9 cellular contexts compared by ENCODE assay signal in the genomic region with DNA sequence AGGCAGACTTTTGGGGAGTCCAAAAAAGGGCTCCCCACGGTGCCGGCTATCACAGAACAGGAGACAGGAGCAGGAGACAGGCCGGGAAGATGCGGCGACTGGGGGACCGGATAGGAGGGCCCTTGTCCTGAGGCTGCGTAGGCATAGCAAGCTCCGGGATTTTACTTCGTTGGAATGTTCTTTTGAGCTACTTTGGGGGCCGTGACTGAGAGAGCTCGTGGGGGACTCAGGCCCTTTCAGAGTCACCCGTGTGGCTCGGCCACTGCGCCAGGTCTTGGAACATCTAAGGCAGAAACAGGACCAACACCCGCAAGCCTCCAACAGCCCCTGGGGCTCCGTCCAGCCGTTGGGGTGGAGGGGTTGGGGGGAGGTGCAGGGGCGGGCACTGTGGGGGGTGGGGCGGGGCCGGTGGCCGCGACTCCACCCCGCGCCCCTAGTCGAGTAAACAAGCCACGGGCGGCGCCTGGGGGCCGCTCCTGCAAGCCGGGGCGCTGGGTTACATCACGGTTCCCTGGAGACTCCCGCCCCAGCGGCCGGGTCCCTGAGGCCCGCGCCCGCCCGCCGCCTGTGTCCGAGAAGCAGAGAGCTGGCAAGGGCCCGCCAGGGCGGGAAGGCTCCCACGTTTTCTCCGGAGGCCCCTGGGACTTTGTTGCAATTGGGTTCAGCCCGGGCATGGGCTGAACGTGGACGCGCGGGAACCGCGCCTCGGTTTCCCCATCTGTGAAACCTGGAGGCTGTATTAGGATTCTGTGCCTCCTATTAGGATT. TPM values are rescaled to one million over a fixed set of nuclear protein-coding genes. Genes with fewer than 3 reads are reported as not detected.
DNase-seq lines count a peak whose midpoint lies in the region; ATAC-seq and TF ChIP-seq lines count a peak whose summit lies in the region.
"Had no signal": no experiment of that assay in that cellular context is flagged by ENCODE, and none has a peak within 500 bp of the region (broad histone marks: within the 10 kb centered on the region; RNA-seq: fewer than 3 reads in every experiment).

No MANE protein-coding gene starts in this region.

- peak; percentile 48 for ATAC-seq in activated CD8-positive, alpha-beta T cell treated with anti-CD3 and anti-CD28 coated beads, Interleukin-2, amount 10 ng/mL, durations not matched to agents 7 days and 5 days

- no peak for DNase-seq in HFFc6
- no peak for DNase-seq in activated CD8-positive, alpha-beta T cell treated with anti-CD3 and anti-CD28 coated beads, Interleukin-2, amount 10 ng/mL, durations not matched to agents 7 days and 5 days
- DNase-seq in iPS-NIHi11 (ENCODE audit: low spot score): peak; percentile 81
- no peak for DNase-seq in smooth muscle cell (lab: John Stamatoyannopoulos, UW; ENCODE audit: unreplicated experiment)
- DNase-seq in NCI-H345 (lab: John Stamatoyannopoulos, UW): no peak
- DNase-seq in COLO829 (ENCODE audit: low spot score): no peak
- no peak for DNase-seq in activated T-cell treated with anti-CD3 and anti-CD28 coated beads, Interleukin-2, amount 50 U/mL, for 48 hours
- no peak for DNase-seq in kidney tubule cell (ENCODE audit: low spot score)
- DNase-seq: OCI-M1 had no signal

- H3K4me3 Mint-ChIP-seq in HFFc6: peak overlapping the region; percentile 65
- no peak overlapping the region for H3K4me3 Mint-ChIP-seq in activated CD8-positive, alpha-beta T cell treated with anti-CD3 and anti-CD28 coated beads, Interleukin-2, amount 10 ng/mL, durations not matched to agents 7 days and 5 days

- no peaks in the 10 kb centered on the region for H3K36me3 Mint-ChIP-seq in HFFc6 (ENCODE audit: low read depth)
- H3K36me3 Mint-ChIP-seq in activated CD8-positive, alpha-beta T cell treated with anti-CD3 and anti-CD28 coated beads, Interleukin-2, amount 10 ng/mL, durations not matched to agents 7 days and 5 days (ENCODE audit: low read depth): no peaks in the 10 kb centered on the region

- no peaks in the 10 kb centered on the region for H4K20me1 ChIP-seq in smooth muscle cell (ENCODE audit: low read depth)

- peak overlapping the region; percentile 28 for H2AFZ ChIP-seq in smooth muscle cell (ENCODE audit: low read depth)

- H3K27me3 Mint-ChIP-seq in HFFc6 (ENCODE audit: insufficient read depth): peaks cover 14% of the 10 kb centered on the region
- peaks cover 40% of the 10 kb centered on the region for H3K27me3 Mint-ChIP-seq in activated CD8-positive, alpha-beta T cell treated with anti-CD3 and anti-CD28 coated beads, Interleukin-2, amount 10 ng/mL, durations not matched to agents 7 days and 5 days (ENCODE audit: low read depth)

- WGBS in smooth muscle cell (ENCODE audit: low lambda C conversion rate): 16% methylated on average over 47 of the region's 53 CpGs

- no peaks in the 10 kb centered on the region for H3K27me3 ChIP-seq in smooth muscle cell (ENCODE audit: low read depth)

- POLR2A ChIA-PET in activated CD8-positive, alpha-beta T cell treated with anti-CD3 and anti-CD28 coated beads, Interleukin-2, amount 10 ng/mL, durations not matched to agents 7 days and 5 days (lab: Charles Lee): no interaction called here

- no peak overlapping the region for H3K9ac ChIP-seq in smooth muscle cell (ENCODE audit: low read depth)

- peak overlapping the region; percentile 41 for H3K4me3 ChIP-seq in smooth muscle cell

- H3K27ac Mint-ChIP-seq in HFFc6: no peak overlapping the region
- H3K27ac Mint-ChIP-seq in activated CD8-positive, alpha-beta T cell treated with anti-CD3 and anti-CD28 coated beads, Interleukin-2, amount 10 ng/mL, durations not matched to agents 7 days and 5 days: no peak overlapping the region

- peaks cover 48% of the 10 kb centered on the region for H3K4me1 ChIP-seq in smooth muscle cell (ENCODE audit: low read depth)

- no peaks in the 10 kb centered on the region for H3K79me2 ChIP-seq in smooth muscle cell (ENCODE audit: low read depth)

- CTCF ChIA-PET in activated CD8-positive, alpha-beta T cell treated with anti-CD3 and anti-CD28 coated beads, Interleukin-2, amount 10 ng/mL, durations not matched to agents 7 days and 5 days (lab: Charles Lee): interaction anchor here (1.3 to 3.5 kb wide), 3 partner anchors 14 to 134 kb away, joined by 3 to 18 read pairs (median 4); no protein-coding TSS in a partner anchor

- H3K36me3 ChIP-seq in smooth muscle cell (ENCODE audit: low read depth): no peaks in the 10 kb centered on the region

- no peaks in the 10 kb centered on the region for H3K9me3 Mint-ChIP-seq in HFFc6
- no peaks in the 10 kb centered on the region for H3K9me3 Mint-ChIP-seq in activated CD8-positive, alpha-beta T cell treated with anti-CD3 and anti-CD28 coated beads, Interleukin-2, amount 10 ng/mL, durations not matched to agents 7 days and 5 days (ENCODE audit: insufficient read depth)

- H3K9me3 ChIP-seq in smooth muscle cell (replicated peaks; ENCODE audit: low read depth): no peaks in the 10 kb centered on the region

- peaks cover 35% of the 10 kb centered on the region for H3K4me1 Mint-ChIP-seq in HFFc6 (ENCODE audit: low read depth)
- H3K4me1 Mint-ChIP-seq in activated CD8-positive, alpha-beta T cell treated with anti-CD3 and anti-CD28 coated beads, Interleukin-2, amount 10 ng/mL, durations not matched to agents 7 days and 5 days (ENCODE audit: low read depth): peaks cover 30% of the 10 kb centered on the region

- H3K27ac ChIP-seq in smooth muscle cell (ENCODE audit: low read depth): no peak overlapping the region

- peaks cover 26% of the 10 kb centered on the region for H3F3A ChIP-seq in smooth muscle cell (ENCODE audit: low read depth)

- H3K4me2 ChIP-seq in smooth muscle cell: peak overlapping the region; percentile 83

- no peak for TF ChIP-seq CTCF in HFFc6 (IDR thresholded peaks at IDR 0.05)
- TF ChIP-seq CTCF in smooth muscle cell (IDR thresholded peaks at IDR 0.05; ENCODE audit: borderline replicate concordance, insufficient read depth, poor library complexity, severe bottlenecking): no peak

RNA-seq across cellular contexts. Expression of a gene that starts 23.3 kb away (rescaled TPM):
- 10 to 100 TPM in 5 of 6 experiments, 1 to 10 TPM in 1; 8.8 to 14.8 (median 12.0) TPM for total RNA-seq in HFFc6 (2021; fragmentation: NEBNext Ultra II Directional; extraction: Animal tissue kit (Norgen Biotek cat#: 25700))
- 10 to 100 TPM; 57.2 to 59.4 TPM for total RNA-seq in activated CD8-positive, alpha-beta T cell treated with anti-CD3 and anti-CD28 coated beads, Interleukin-2, amount 10 ng/mL, durations not matched to agents 7 days and 5 days
- total RNA-seq in smooth muscle cell: 7.6 and 8.4 TPM in 2 replicates
- polyA plus RNA-seq in smooth muscle cell: 9.3 and 9.7 TPM in 2 replicates
